Comparison of ENCODE assay signal across 9 cellular contexts in genomic region chr20:373171-373890, GRCh38. TPM values are rescaled to one million over a fixed set of nuclear protein-coding genes. Genes with fewer than 3 reads are reported as not detected.
DNase-seq lines count a peak whose midpoint lies in the region; ATAC-seq, FAIRE-seq and TF ChIP-seq lines count a peak whose summit lies in the region.
"Had no signal": no experiment of that assay in that cellular context is flagged by ENCODE, and none has a peak within 500 bp of the region (broad histone marks: within the 10 kb centered on the region; RNA-seq: fewer than 3 reads in every experiment).

No MANE protein-coding gene starts in this region.

- FAIRE-seq in HepG2 (lab: Jason Lieb, UNC): peak; percentile 12

- H3K36me3 ChIP-seq in MG63: no peaks in the 10 kb centered on the region
- no peaks in the 10 kb centered on the region for H3K36me3 ChIP-seq in brain microvascular endothelial cell (replicated peaks)
- H3K36me3 ChIP-seq in HepG2 (replicated peaks in 1 of 2; ENCODE audit: control insufficient read depth in 1 of 2, insufficient read depth in 2 of 2, low read length in 2 of 2): no peaks in the 10 kb centered on the region

- no peaks in the 10 kb centered on the region for H3K79me2 ChIP-seq in HepG2 (ENCODE audit: insufficient read depth, low read length)

- no peaks in the 10 kb centered on the region for H3K27me3 ChIP-seq in MG63
- H3K27me3 ChIP-seq in brain microvascular endothelial cell (replicated peaks): no peaks in the 10 kb centered on the region
- H3K27me3 ChIP-seq in HepG2 (ENCODE audit: control insufficient read depth in 1 of 2, insufficient read depth in 2 of 2, low read length in 2 of 2): no peaks in the 10 kb centered on the region

- BruUV-seq in HepG2 (replicated peaks; lab: Mats Ljungman, UMichigan): no TSS peak

- TF ChIP-seq CTCF in brain microvascular endothelial cell (IDR thresholded peaks at IDR 0.05; ENCODE audit: low read depth, low read length, missing control alignments) (no peak), HepG2 (CRISPR knock-in tag; IDR thresholded peaks at IDR 0.05) (no peak)

- WGBS in HepG2 (ENCODE audit: low lambda C conversion rate): 89% methylated on average over 9 of the region's 9 CpGs

- H3K4me3 ChIP-seq in MG63: no peak overlapping the region
- H3K4me3 ChIP-seq in brain microvascular endothelial cell (ENCODE audit: low read depth, low read length): no peak overlapping the region
- H3K4me3 ChIP-seq in HepG2 (replicated peaks in 1 of 3; ENCODE audit: insufficient read depth in 1 of 3, low read depth in 2 of 3, low read length in 3 of 3): no peak overlapping the region

- no peaks in the 10 kb centered on the region for H4K20me1 ChIP-seq in HepG2 (ENCODE audit: insufficient read depth, low read length)

- CTCF ChIA-PET in HepG2 (lab: Yijun Ruan, JAX; ENCODE audit: low intra/inter-chr PET ratio, low total read pairs): no interaction called here

- ATAC-seq in HepG2 (no peak), GM19463 (IDR thresholded peaks at IDR 0.05; ENCODE audit: unreplicated experiment) (no peak)

- H3K4me1 ChIP-seq in HepG2 (ENCODE audit: insufficient read depth, low read length): peaks cover 73% of the 10 kb centered on the region

- peak overlapping the region; percentile 73 for H3K9ac ChIP-seq in HepG2 (ENCODE audit: insufficient read depth, low read depth, low read length)

- H3K9me3 ChIP-seq in MG63 (no peaks in the 10 kb centered on the region), HepG2 (ENCODE audit: low read length) (no peaks in the 10 kb centered on the region)

- no peak for TF ChIP-seq POLR2A in HepG2 (IDR thresholded peaks at IDR 0.05; ENCODE audit: insufficient read depth in 1 of 2, low read depth in 2 of 2, low read length in 2 of 2)

- intact Hi-C loops in HepG2 (cut with micrococcal nuclease; ENCODE audit: unreplicated experiment): no loop called here

- in situ Hi-C loops in brain microvascular endothelial cell (cut with HindIII; ENCODE audit: low pct_ligation_motif_present, low sequenced_read_pairs) (no loop called here), HepG2 (cut with HindIII; ENCODE audit: extremely low pct_ligation_motif_present, low pct_unique_long_range_greater_than_20kb) (no loop called here)

- peak in 1 of 2 experiments; percentile 34; a peak in 1 of 4 replicates for TF ChIP-seq EP300 in HepG2 (IDR thresholded peaks at IDR 0.05; ENCODE audit: low read depth in 2 of 2, low read length in 2 of 2)
- peak; percentile 43; the same call in 1 of the 2 replicates for TF ChIP-seq EP300 in HepG2 (CRISPR knock-in tag; IDR thresholded peaks at IDR 0.05; ENCODE audit: borderline replicate concordance)

- POLR2A ChIA-PET in HepG2 (lab: Yijun Ruan, JAX): interaction anchor here (1.0 to 25.4 kb wide), 10 partner anchors 13 to 57 kb away, joined by 3 to 1587 read pairs (median 19); partner anchors contain the start of genes NRSN2, RBCK1, SOX12 and TRIB3

- H3K27ac ChIP-seq in brain microvascular endothelial cell (peak overlapping the region; percentile 63), HepG2 (ENCODE audit: extremely low read length, insufficient read depth, low read length) (peak overlapping the region; percentile 88)

- TF ChIP-seq RAD21 in HepG2 (CRISPR knock-in tag; IDR thresholded peaks at IDR 0.05): no peak

- H3K4me2 ChIP-seq in HepG2 (ENCODE audit: low read depth, low read length): no peak overlapping the region

- no peak overlapping the region for H2AFZ ChIP-seq in HepG2 (ENCODE audit: low read length)

- DNase-seq in COLO829 (ENCODE audit: low spot score) (peak; percentile 76), MG63 (peak; percentile 15), brain microvascular endothelial cell (peak; percentile 89), HepG2 (ENCODE audit: low spot score) (peak; percentile 87), ecto neural progenitor cell (ENCODE audit: low spot score) (no peak), NCI-H524 (lab: John Stamatoyannopoulos, UW) (no peak), NCI-H1105 (lab: John Stamatoyannopoulos, UW) (no peak)
- DNase-seq: hypothalamus had no signal

RNA-seq across cellular contexts. Expression of gene TRIB3, which starts 7.2 kb away (rescaled TPM):
- total RNA-seq in MG63 (2014; rRNA removed; shearing (Covaris generic); ENCODE audit: low replicate concordance): 15.0 and 33.3 TPM in 2 replicates
- 106 and 115 TPM in 2 replicates for total RNA-seq in HepG2 (2016; rRNA removed; fragmentation: Illumina TruSeq; extraction: Trizol)
- total RNA-seq in HepG2 (2016; cell fraction: cytosol; rRNA removed; fragmentation: Illumina TruSeq; extraction: Trizol; ENCODE audit: low read depth): 40.1 and 45.0 TPM in 2 replicates
- total RNA-seq in HepG2 (2016; cell fraction: insoluble cytoplasmic fraction; rRNA removed; fragmentation: Illumina TruSeq; extraction: Trizol): 106 and 115 TPM in 2 replicates
- 107 and 130 TPM in 2 replicates for total RNA-seq in HepG2 (2016; cell fraction: membrane; rRNA removed; fragmentation: Illumina TruSeq; extraction: Trizol)
- total RNA-seq in HepG2 (2016; cell fraction: nucleus; rRNA removed; fragmentation: Illumina TruSeq; extraction: Trizol): 47.6 and 54.9 TPM in 2 replicates
- polyA plus RNA-seq in HepG2 (2011; rRNA removed): 150 and 241 TPM in 2 replicates
- polyA plus RNA-seq in HepG2 (2011; cell fraction: cytosol; rRNA removed): 165 and 177 TPM in 2 replicates
- 122 and 148 TPM in 2 replicates for polyA plus RNA-seq in HepG2 (2011; cell fraction: nucleus; rRNA removed)
- polyA plus RNA-seq in HepG2 (2012): 78.0 and 193 TPM in 2 replicates
- polyA plus RNA-seq in HepG2 (2016; cell fraction: cytosol; fragmentation: Illumina TruSeq; extraction: Trizol; ENCODE audit: low read depth): 33.6 and 42.0 TPM in 2 replicates
- 99.1 and 105 TPM in 2 replicates for polyA plus RNA-seq in HepG2 (2016; cell fraction: insoluble cytoplasmic fraction; fragmentation: Illumina TruSeq; extraction: Trizol; ENCODE audit: low read depth)
- polyA plus RNA-seq in HepG2 (2016; cell fraction: membrane; fragmentation: Illumina TruSeq; extraction: Trizol; ENCODE audit: low read depth): 76.6 and 88.5 TPM in 2 replicates
- polyA plus RNA-seq in HepG2 (2016; cell fraction: nucleus; fragmentation: Illumina TruSeq; extraction: Trizol; ENCODE audit: insufficient read depth, low read depth): 77.9 and 79.0 TPM in 2 replicates
- 66.9 and 301 TPM in 2 replicates for polyA minus RNA-seq in HepG2 (2011; rRNA and poly(A)+ RNA removed; ENCODE audit: low replicate concordance)
- polyA minus RNA-seq in HepG2 (2011; cell fraction: cytosol; rRNA and poly(A)+ RNA removed): 115 and 151 TPM in 2 replicates
- 35.9 and 65.3 TPM in 2 replicates for polyA minus RNA-seq in HepG2 (2011; cell fraction: nucleus; rRNA and poly(A)+ RNA removed)

RNA-seq across cellular contexts. Expression of gene NRSN2, which starts 26.4 kb away (rescaled TPM):
- total RNA-seq in MG63 (2014; rRNA removed; shearing (Covaris generic); ENCODE audit: low replicate concordance): 1.8 and 24.3 TPM in 2 replicates
- 28.4 and 32.3 TPM in 2 replicates for total RNA-seq in HepG2 (2016; rRNA removed; fragmentation: Illumina TruSeq; extraction: Trizol)
- 13.5 and 19.5 TPM in 2 replicates for total RNA-seq in HepG2 (2016; cell fraction: cytosol; rRNA removed; fragmentation: Illumina TruSeq; extraction: Trizol; ENCODE audit: low read depth)
- 26.0 and 33.1 TPM in 2 replicates for total RNA-seq in HepG2 (2016; cell fraction: insoluble cytoplasmic fraction; rRNA removed; fragmentation: Illumina TruSeq; extraction: Trizol)
- total RNA-seq in HepG2 (2016; cell fraction: membrane; rRNA removed; fragmentation: Illumina TruSeq; extraction: Trizol): 30.9 and 37.0 TPM in 2 replicates
- total RNA-seq in HepG2 (2016; cell fraction: nucleus; rRNA removed; fragmentation: Illumina TruSeq; extraction: Trizol): 18.0 and 19.9 TPM in 2 replicates
- polyA plus RNA-seq in HepG2 (2011; rRNA removed): 49.4 and 63.3 TPM in 2 replicates
- polyA plus RNA-seq in HepG2 (2011; cell fraction: cytosol; rRNA removed): 69.4 and 90.4 TPM in 2 replicates
- polyA plus RNA-seq in HepG2 (2011; cell fraction: nucleus; rRNA removed): 68.6 and 73.2 TPM in 2 replicates
- polyA plus RNA-seq in HepG2 (2012): 32.8 and 45.8 TPM in 2 replicates
- 30.7 and 34.2 TPM in 2 replicates for polyA plus RNA-seq in HepG2 (2016; cell fraction: cytosol; fragmentation: Illumina TruSeq; extraction: Trizol; ENCODE audit: low read depth)
- 54.0 and 55.2 TPM in 2 replicates for polyA plus RNA-seq in HepG2 (2016; cell fraction: insoluble cytoplasmic fraction; fragmentation: Illumina TruSeq; extraction: Trizol; ENCODE audit: low read depth)
- polyA plus RNA-seq in HepG2 (2016; cell fraction: membrane; fragmentation: Illumina TruSeq; extraction: Trizol; ENCODE audit: low read depth): 61.7 and 66.8 TPM in 2 replicates
- 79.0 and 79.1 TPM in 2 replicates for polyA plus RNA-seq in HepG2 (2016; cell fraction: nucleus; fragmentation: Illumina TruSeq; extraction: Trizol; ENCODE audit: insufficient read depth, low read depth)
- 1.6 and 52.5 TPM in 2 replicates for polyA minus RNA-seq in HepG2 (2011; rRNA and poly(A)+ RNA removed; ENCODE audit: low replicate concordance)
- polyA minus RNA-seq in HepG2 (2011; cell fraction: cytosol; rRNA and poly(A)+ RNA removed): 32.5 and 33.1 TPM in 2 replicates
- 10.7 and 15.0 TPM in 2 replicates for polyA minus RNA-seq in HepG2 (2011; cell fraction: nucleus; rRNA and poly(A)+ RNA removed)

RNA-seq across cellular contexts. Expression of gene RBCK1, which starts 34.8 kb away (rescaled TPM):
- 35.7 and 68.7 TPM in 2 replicates for total RNA-seq in MG63 (2014; rRNA removed; shearing (Covaris generic); ENCODE audit: low replicate concordance)
- 121 and 149 TPM in 2 replicates for total RNA-seq in HepG2 (2016; rRNA removed; fragmentation: Illumina TruSeq; extraction: Trizol)
- total RNA-seq in HepG2 (2016; cell fraction: cytosol; rRNA removed; fragmentation: Illumina TruSeq; extraction: Trizol; ENCODE audit: low read depth): 176 and 212 TPM in 2 replicates
- total RNA-seq in HepG2 (2016; cell fraction: insoluble cytoplasmic fraction; rRNA removed; fragmentation: Illumina TruSeq; extraction: Trizol): 110 and 147 TPM in 2 replicates
- 217 and 241 TPM in 2 replicates for total RNA-seq in HepG2 (2016; cell fraction: membrane; rRNA removed; fragmentation: Illumina TruSeq; extraction: Trizol)
- total RNA-seq in HepG2 (2016; cell fraction: nucleus; rRNA removed; fragmentation: Illumina TruSeq; extraction: Trizol): 83.9 and 95.5 TPM in 2 replicates
- polyA plus RNA-seq in HepG2 (2011; rRNA removed): 215 and 270 TPM in 2 replicates
- 171 and 196 TPM in 2 replicates for polyA plus RNA-seq in HepG2 (2011; cell fraction: cytosol; rRNA removed)
- 558 and 618 TPM in 2 replicates for polyA plus RNA-seq in HepG2 (2011; cell fraction: nucleus; rRNA removed)
- 207 and 311 TPM in 2 replicates for polyA plus RNA-seq in HepG2 (2012)
- polyA plus RNA-seq in HepG2 (2016; cell fraction: cytosol; fragmentation: Illumina TruSeq; extraction: Trizol; ENCODE audit: low read depth): 291 and 331 TPM in 2 replicates
- 144 and 159 TPM in 2 replicates for polyA plus RNA-seq in HepG2 (2016; cell fraction: insoluble cytoplasmic fraction; fragmentation: Illumina TruSeq; extraction: Trizol; ENCODE audit: low read depth)
- 277 and 299 TPM in 2 replicates for polyA plus RNA-seq in HepG2 (2016; cell fraction: membrane; fragmentation: Illumina TruSeq; extraction: Trizol; ENCODE audit: low read depth)
- 357 and 365 TPM in 2 replicates for polyA plus RNA-seq in HepG2 (2016; cell fraction: nucleus; fragmentation: Illumina TruSeq; extraction: Trizol; ENCODE audit: insufficient read depth, low read depth)
- 36.5 and 119 TPM in 2 replicates for polyA minus RNA-seq in HepG2 (2011; rRNA and poly(A)+ RNA removed; ENCODE audit: low replicate concordance)
- 65.9 and 88.8 TPM in 2 replicates for polyA minus RNA-seq in HepG2 (2011; cell fraction: cytosol; rRNA and poly(A)+ RNA removed)
- 102 and 144 TPM in 2 replicates for polyA minus RNA-seq in HepG2 (2011; cell fraction: nucleus; rRNA and poly(A)+ RNA removed)

RNA-seq across cellular contexts. Expression of gene SOX12, which starts 48.0 kb away (rescaled TPM):
- total RNA-seq in MG63 (2014; rRNA removed; shearing (Covaris generic); ENCODE audit: low replicate concordance): 2.1 and 3.1 TPM in 2 replicates
- 12.1 and 18.7 TPM in 2 replicates for total RNA-seq in HepG2 (2016; rRNA removed; fragmentation: Illumina TruSeq; extraction: Trizol)
- 5.2 and 6.4 TPM in 2 replicates for total RNA-seq in HepG2 (2016; cell fraction: cytosol; rRNA removed; fragmentation: Illumina TruSeq; extraction: Trizol; ENCODE audit: low read depth)
- 10.8 and 18.0 TPM in 2 replicates for total RNA-seq in HepG2 (2016; cell fraction: insoluble cytoplasmic fraction; rRNA removed; fragmentation: Illumina TruSeq; extraction: Trizol)
- 19.3 and 22.7 TPM in 2 replicates for total RNA-seq in HepG2 (2016; cell fraction: membrane; rRNA removed; fragmentation: Illumina TruSeq; extraction: Trizol)
- total RNA-seq in HepG2 (2016; cell fraction: nucleus; rRNA removed; fragmentation: Illumina TruSeq; extraction: Trizol): 14.7 and 17.3 TPM in 2 replicates
- polyA plus RNA-seq in HepG2 (2011; rRNA removed): 10.0 and 11.5 TPM in 2 replicates
- 5.9 and 7.7 TPM in 2 replicates for polyA plus RNA-seq in HepG2 (2011; cell fraction: cytosol; rRNA removed)
- polyA plus RNA-seq in HepG2 (2011; cell fraction: nucleus; rRNA removed): 33.8 and 40.6 TPM in 2 replicates
- polyA plus RNA-seq in HepG2 (2012): 33.1 and 35.1 TPM in 2 replicates
- 9.1 and 11.5 TPM in 2 replicates for polyA plus RNA-seq in HepG2 (2016; cell fraction: cytosol; fragmentation: Illumina TruSeq; extraction: Trizol; ENCODE audit: low read depth)
- polyA plus RNA-seq in HepG2 (2016; cell fraction: insoluble cytoplasmic fraction; fragmentation: Illumina TruSeq; extraction: Trizol; ENCODE audit: low read depth): 37.4 and 47.0 TPM in 2 replicates
- polyA plus RNA-seq in HepG2 (2016; cell fraction: membrane; fragmentation: Illumina TruSeq; extraction: Trizol; ENCODE audit: low read depth): 35.3 and 38.7 TPM in 2 replicates
- polyA plus RNA-seq in HepG2 (2016; cell fraction: nucleus; fragmentation: Illumina TruSeq; extraction: Trizol; ENCODE audit: insufficient read depth, low read depth): 63.1 and 67.8 TPM in 2 replicates
- 2.4 and 12.0 TPM in 2 replicates for polyA minus RNA-seq in HepG2 (2011; rRNA and poly(A)+ RNA removed; ENCODE audit: low replicate concordance)
- 11.2 and 12.0 TPM in 2 replicates for polyA minus RNA-seq in HepG2 (2011; cell fraction: cytosol; rRNA and poly(A)+ RNA removed)
- polyA minus RNA-seq in HepG2 (2011; cell fraction: nucleus; rRNA and poly(A)+ RNA removed): 9.6 and 12.7 TPM in 2 replicates

Comparison
In these comparisons a context has a peak if more than half of its experiments do, and no peak if none do; other contexts are left out.
1. DNase-seq: peak in COLO829 (single experiment), MG63 (single experiment), brain microvascular endothelial cell (single experiment) and HepG2 (single experiment); none in ecto neural progenitor cell (single experiment), NCI-H524 (0 of 2) and NCI-H1105 (single experiment).